8 cellular contexts compared by ENCODE assay signal in genomic region chr2:199019898-199020507, GRCh38.
DNase-seq lines count a peak whose midpoint lies in the region; TF ChIP-seq lines count a peak whose summit lies in the region.

No MANE protein-coding gene starts in this region.

- no peaks in the 10 kb centered on the region for H3K36me3 ChIP-seq in esophagus muscularis mucosa

- no peaks in the 10 kb centered on the region for H3K9me3 ChIP-seq in esophagus muscularis mucosa

- no peak overlapping the region for H3K4me3 ChIP-seq in esophagus muscularis mucosa

- in situ Hi-C loops in SK-MEL-5 (cut with HindIII; ENCODE audit: low pct_unique_long_range_greater_than_20kb, low sequenced_read_pairs): no loop called here

- 28% methylated on average over 4 of the region's 4 CpGs for WGBS in esophagus muscularis mucosa

- H3K27me3 Mint-ChIP-seq in T-helper 2 cell treated with Interferon-gamma antibody and Interleukin-4, amounts not matched to agents 5 μg/mL and 100 μg/mL, for 36 hours (ENCODE audit: low read depth): no peaks in the 10 kb centered on the region

- H3K9me3 Mint-ChIP-seq in T-helper 2 cell treated with Interferon-gamma antibody and Interleukin-4, amounts not matched to agents 5 μg/mL and 100 μg/mL, for 36 hours: no peaks in the 10 kb centered on the region

- TF ChIP-seq EP300 in esophagus muscularis mucosa (IDR thresholded peaks at IDR 0.05): no peak

- no peaks in the 10 kb centered on the region for H3K4me1 ChIP-seq in esophagus muscularis mucosa

- peak; percentile 27 for DNase-seq in GM04504 (ENCODE audit: low read depth)
- peak; percentile 30 for DNase-seq in HT-29 (ENCODE audit: low spot score)
- peak; percentile 64 for DNase-seq in SK-MEL-5 (ENCODE audit: low read depth, low spot score)
- DNase-seq in iris pigment epithelial cell (ENCODE audit: low read depth): peak; percentile 32
- DNase-seq in T-helper 2 cell treated with Interferon-gamma antibody and Interleukin-4, amounts not matched to agents 5 μg/mL and 100 μg/mL, for 36 hours (ENCODE audit: low spot score): no peak
- no peak for DNase-seq in middle frontal gyrus (ENCODE audit: extremely low spot score, low spot score)
- no peak for DNase-seq in esophagus muscularis mucosa (ENCODE audit: extremely low spot score)
- DNase-seq in dedifferentiated amniotic fluid mesenchymal stem cell (ENCODE audit: extremely low spot score): no peak

- no peaks in the 10 kb centered on the region for H3K36me3 Mint-ChIP-seq in T-helper 2 cell treated with Interferon-gamma antibody and Interleukin-4, amounts not matched to agents 5 μg/mL and 100 μg/mL, for 36 hours (ENCODE audit: low read depth)

- H3K4me3 Mint-ChIP-seq in T-helper 2 cell treated with Interferon-gamma antibody and Interleukin-4, amounts not matched to agents 5 μg/mL and 100 μg/mL, for 36 hours: no peak overlapping the region

- intact Hi-C loops in esophagus muscularis mucosa (cut with DNase I): no loop called here

- no peaks in the 10 kb centered on the region for H3K27me3 ChIP-seq in esophagus muscularis mucosa

- TF ChIP-seq POLR2A in esophagus muscularis mucosa (IDR thresholded peaks at IDR 0.05; ENCODE audit: low read depth): no peak

- no peaks in the 10 kb centered on the region for H3K4me1 Mint-ChIP-seq in T-helper 2 cell treated with Interferon-gamma antibody and Interleukin-4, amounts not matched to agents 5 μg/mL and 100 μg/mL, for 36 hours (ENCODE audit: low read depth)

- H3K27ac ChIP-seq in esophagus muscularis mucosa (replicated peaks in 1 of 4): no peak overlapping the region

- no peak overlapping the region for H3K27ac Mint-ChIP-seq in T-helper 2 cell treated with Interferon-gamma antibody and Interleukin-4, amounts not matched to agents 5 μg/mL and 100 μg/mL, for 36 hours

- peak in 1 of 3 experiments; percentile 23 for TF ChIP-seq CTCF in esophagus muscularis mucosa (IDR thresholded peaks at IDR 0.05)

Comparison
In these comparisons a context has a peak if more than half of its experiments do, and no peak if none do; other contexts are left out.
1. DNase-seq: peak in GM04504 (single experiment), HT-29 (single experiment), SK-MEL-5 (single experiment) and iris pigment epithelial cell (single experiment); none in T-helper 2 cell treated with Interferon-gamma antibody and Interleukin-4, amounts not matched to agents 5 μg/mL and 100 μg/mL, for 36 hours (single experiment), middle frontal gyrus (single experiment), esophagus muscularis mucosa (single experiment) and dedifferentiated amniotic fluid mesenchymal stem cell (single experiment).